1 cellular context compared by ENCODE assay signal in genomic region chr2:27771548-27772335, GRCh38.
TF ChIP-seq lines count a peak whose summit lies in the region.

TSS of gene MRPL33 (plus strand) at chr2:27771719. CDS start at chr2:27771778, 59 bp downstream.

TF ChIP-seq in neural cell, 6 proteins besides CTCF, POLR2A, EP300 and RAD21 (continued from another document):
- TF ChIP-seq REST (IDR thresholded peaks at IDR 0.05; ENCODE audit: borderline replicate concordance) (peak; percentile 57), TAF1 (IDR thresholded peaks at IDR 0.05; ENCODE audit: low read depth) (peak; percentile 56), SMC3 (conservative IDR thresholded peaks at IDR 0.05; ENCODE audit: poor library complexity) (peak; percentile 40), MXI1 (conservative IDR thresholded peaks at IDR 0.05; ENCODE audit: poor library complexity, severe bottlenecking) (peak; percentile 81)
TF ChIP-seq in neural cell: peak in this region for 5.
